ENCODE assay signal across 8 cellular contexts in genomic region chr10:80204801-80205477, GRCh38. TPM values are rescaled to one million over a fixed set of nuclear protein-coding genes. Genes with fewer than 3 reads are reported as not detected.
DNase-seq lines count a peak whose midpoint lies in the region; ATAC-seq and TF ChIP-seq lines count a peak whose summit lies in the region.

No MANE protein-coding gene starts in this region.

- H3K36me3 Mint-ChIP-seq in progenitor cell of endocrine pancreas (ENCODE audit: insufficient read depth), result peaks cover 3% of the 10 kb centered on the region

- peak overlapping the region; percentile 77 for H3K27ac ChIP-seq in KOPT-K1 (ENCODE audit: low read depth, low read length, poor library complexity, severe bottlenecking)
- H3K27ac ChIP-seq in cardiac muscle cell, result peak overlapping the region; percentile 74

- H3K4me1 ChIP-seq in cardiac muscle cell (ENCODE audit: low read depth), result peaks cover 34% of the 10 kb centered on the region

- no peaks in the 10 kb centered on the region for H3K27me3 Mint-ChIP-seq in progenitor cell of endocrine pancreas

- H3K36me3 ChIP-seq in KOPT-K1 (ENCODE audit: insufficient read depth, low read length) (no peaks in the 10 kb centered on the region; the same call in 1 of the 2 replicates), cardiac muscle cell (no peaks in the 10 kb centered on the region)

- peak overlapping the region; percentile 64 for H3K4me3 ChIP-seq in cardiac muscle cell

- H3K9me3 ChIP-seq in KOPT-K1 (ENCODE audit: insufficient read depth, low read length, poor library complexity, severe bottlenecking) (no peaks in the 10 kb centered on the region), cardiac muscle cell (ENCODE audit: low read depth) (no peaks in the 10 kb centered on the region)

- POLR2A ChIA-PET in GM10248 (lab: Yijun Ruan, JAX), result interaction anchor here (1.0 kb wide), 1 partner anchor 17 kb away, joined by 3 read pairs; no protein-coding TSS in a partner anchor

- peaks cover 43% of the 10 kb centered on the region for H3K4me1 Mint-ChIP-seq in progenitor cell of endocrine pancreas (ENCODE audit: low read depth)

- H3K4me3 Mint-ChIP-seq in progenitor cell of endocrine pancreas (ENCODE audit: low read depth), result peak overlapping the region; percentile 88

- ATAC-seq in GM21737 (IDR thresholded peaks at IDR 0.05; ENCODE audit: unreplicated experiment), result peak; percentile 31

- H3K9me3 Mint-ChIP-seq in progenitor cell of endocrine pancreas (ENCODE audit: low read depth), result no peaks in the 10 kb centered on the region

- H3K27ac Mint-ChIP-seq in progenitor cell of endocrine pancreas, result peak overlapping the region; percentile 99

- TF ChIP-seq CTCF in GM10248 (IDR thresholded peaks at IDR 0.05; ENCODE audit: control extremely low read depth, extremely low read depth, low read depth, missing control alignments) (no peak), cardiac muscle cell (IDR thresholded peaks at IDR 0.05; ENCODE audit: low read depth, low read length) (no peak), progenitor cell of endocrine pancreas (IDR thresholded peaks at IDR 0.05; ENCODE audit: unreplicated experiment) (no peak)

- no peaks in the 10 kb centered on the region for H3K27me3 ChIP-seq in cardiac muscle cell

- CTCF ChIA-PET in GM10248 (lab: Yijun Ruan, JAX), result interaction anchor here (1.5 to 1.9 kb wide), 4 partner anchors 11 to 29 kb away, joined by 4 to 9 read pairs (median 6); no protein-coding TSS in a partner anchor

- DNase-seq in GM10248 (ENCODE audit: extremely low spot score) (peak; percentile 58), cardiac muscle cell (ENCODE audit: low read depth in 1 of 2, low spot score in 1 of 2) (peak; percentile 33 to 56), progenitor cell of endocrine pancreas (ENCODE audit: low spot score, unreplicated experiment) (peak; percentile 22), DMS153 treated with DMSO at 0.1 percent for 48 hours (lab: John Stamatoyannopoulos, UW; ENCODE audit: unreplicated experiment) (no peak), ecto neural progenitor cell (ENCODE audit: low spot score) (no peak)
- peak; percentile 23 for DNase-seq in activated gamma-delta T cell treated with anti-CD3 and anti-CD28 coated beads, Interleukin-2, amount 50 U/mL, for 16 hours (ENCODE audit: low read depth)

RNA-seq across cellular contexts. Expression of gene ANXA11, which starts 0.4 kb away (rescaled TPM):
- 74.4 and 80.2 TPM in 2 replicates for total RNA-seq in cardiac muscle cell
- polyA plus RNA-seq in cardiac muscle cell, result 82.4 and 112 TPM in 2 replicates
- 120 and 126 TPM in 2 replicates for total RNA-seq in progenitor cell of endocrine pancreas

Comparison
In these comparisons a context has a peak if more than half of its experiments do, and no peak if none do; other contexts are left out.
1. DNase-seq: peak in GM10248 (single experiment), activated gamma-delta T cell treated with anti-CD3 and anti-CD28 coated beads, Interleukin-2, amount 50 U/mL, for 16 hours (single experiment), cardiac muscle cell (2 of 2) and progenitor cell of endocrine pancreas (single experiment); none in DMS153 treated with DMSO at 0.1 percent for 48 hours (single experiment) and ecto neural progenitor cell (single experiment).